Comparison of ENCODE assay signal across 30 cellular contexts in genomic region chr5:35324679-35325078, GRCh38.
"Had no signal": no experiment of that assay in that cellular context is flagged by ENCODE, and none has a peak within 500 bp of the region (broad histone marks: within the 10 kb centered on the region; RNA-seq: fewer than 3 reads in every experiment).

No MANE protein-coding gene starts in this region.

- H3K9me3 Mint-ChIP-seq: activated CD4-positive, alpha-beta memory T cell treated with anti-CD3 and anti-CD28 coated beads for 36 hours; activated CD4-positive, alpha-beta T cell treated with anti-CD3 and anti-CD28 coated beads, Interleukin-2, amount 10 ng/mL, durations not matched to agents 24 days and 14 days; activated naive CD4-positive, alpha-beta T cell treated with anti-CD3 and anti-CD28 coated beads for 36 hours; activated T-helper 1 cell treated with anti-CD3 and anti-CD28 coated beads, Interleukin-12 subunit alpha, Interleukin-12 subunit beta, Interleukin-2, Interleukin-4 antibody, amounts not matched to agents 30 ng/mL and 10 ng/mL and 1 ng/mL, durations not matched to agents 14 hours and 24 hours and 36 hours; activated T-helper 2 cell treated with anti-CD3 and anti-CD28 coated beads, Interferon-gamma antibody, Interleukin-2, Interleukin-4, amounts not matched to agents 10 μg/mL and 5 μg/mL and 100 μg/mL, durations not matched to agents 14 hours and 24 hours and 36 hours; central memory CD8-positive, alpha-beta T cell had no signal

- H3K4me3 Mint-ChIP-seq: activated CD4-positive, alpha-beta memory T cell treated with anti-CD3 and anti-CD28 coated beads for 36 hours; activated CD4-positive, alpha-beta T cell treated with anti-CD3 and anti-CD28 coated beads for 36 hours; activated CD4-positive, alpha-beta T cell treated with anti-CD3 and anti-CD28 coated beads, Interleukin-2, amount 10 ng/mL, durations not matched to agents 24 days and 14 days; activated CD8-positive, alpha-beta memory T cell treated with anti-CD3 and anti-CD28 coated beads, Interleukin-2, amount 10 ng/mL, durations not matched to agents 7 days and 5 days; activated CD8-positive, alpha-beta T cell treated with anti-CD3 and anti-CD28 coated beads, Interleukin-2, amount 10 ng/mL, durations not matched to agents 7 days and 5 days; activated naive CD4-positive, alpha-beta T cell treated with anti-CD3 and anti-CD28 coated beads for 36 hours; activated naive CD8-positive, alpha-beta T cell treated with anti-CD3 and anti-CD28 coated beads, Interleukin-2, amount 10 ng/mL, durations not matched to agents 7 days and 5 days; activated T-helper 1 cell treated with anti-CD3 and anti-CD28 coated beads, Interleukin-12 subunit alpha, Interleukin-12 subunit beta, Interleukin-2, Interleukin-4 antibody, amounts not matched to agents 30 ng/mL and 10 ng/mL and 1 ng/mL, durations not matched to agents 14 hours and 24 hours and 36 hours; central memory CD8-positive, alpha-beta T cell; dendritic cell treated with granulocyte-macrophage colony-stimulating factor and Interleukin-4, amounts not matched to agents 40 ng/mL and 50 ng/mL, for 4 days; endodermal cell had no signal

- H3K36me3 ChIP-seq: brain microvascular endothelial cell, esophagus muscularis mucosa, gastrocnemius medialis, heart left ventricle had no signal

- H3K4me1 Mint-ChIP-seq: activated CD4-positive, alpha-beta T cell treated with anti-CD3 and anti-CD28 coated beads, Interleukin-2, amount 10 ng/mL, durations not matched to agents 24 days and 14 days; central memory CD8-positive, alpha-beta T cell; endodermal cell had no signal

- DNase-seq: activated CD4-positive, alpha-beta memory T cell treated with anti-CD3 and anti-CD28 coated beads for 36 hours; activated CD4-positive, alpha-beta T cell treated with anti-CD3 and anti-CD28 coated beads for 36 hours; activated CD4-positive, alpha-beta T cell treated with anti-CD3 and anti-CD28 coated beads, Interleukin-2, amount 10 ng/mL, durations not matched to agents 24 days and 14 days; activated CD4-positive, CD25-positive, alpha-beta regulatory T cell; activated CD4-positive, CD25-positive, alpha-beta regulatory T cell treated with anti-CD3 and anti-CD28 coated beads, Interleukin-2, amount 50 U/mL, for 72 hours; activated CD8-positive, alpha-beta memory T cell treated with anti-CD3 and anti-CD28 coated beads, Interleukin-2, amount 10 ng/mL, durations not matched to agents 7 days and 5 days; activated CD8-positive, alpha-beta memory T cell treated with anti-CD3 and anti-CD28 coated beads, Interleukin-2, amount 50 U/mL, for 4 hours; activated CD8-positive, alpha-beta T cell treated with anti-CD3 and anti-CD28 coated beads, Interleukin-2, amount 10 ng/mL, durations not matched to agents 7 days and 5 days; activated effector memory CD4-positive, alpha-beta T cell treated with anti-CD3 and anti-CD28 coated beads, Interleukin-2, amount 50 U/mL, for 16 hours; activated naive CD4-positive, alpha-beta T cell treated with anti-CD3 and anti-CD28 coated beads for 36 hours; activated naive CD8-positive, alpha-beta T cell treated with anti-CD3 and anti-CD28 coated beads, Interleukin-2, amount 10 ng/mL, durations not matched to agents 7 days and 5 days; activated T-cell treated with anti-CD3 and anti-CD28 coated beads, Interleukin-2, amount 50 U/mL, for 1 hour; activated T-cell treated with anti-CD3 and anti-CD28 coated beads, Interleukin-2, amount 50 U/mL, for 48 hours; brain microvascular endothelial cell; dorsolateral prefrontal cortex; effector memory CD4-positive, alpha-beta T cell; endodermal cell; foreskin keratinocyte; gastrocnemius medialis; glutamatergic neuron; heart left ventricle; T-helper 2 cell had no signal

- H3K27ac ChIP-seq: brain microvascular endothelial cell, coronary artery, dorsolateral prefrontal cortex, esophagus muscularis mucosa, foreskin keratinocyte, gastrocnemius medialis, heart left ventricle had no signal

- H3K9me3 ChIP-seq: esophagus muscularis mucosa, gastrocnemius medialis, heart left ventricle had no signal

- H3K27ac Mint-ChIP-seq: activated CD4-positive, alpha-beta memory T cell treated with anti-CD3 and anti-CD28 coated beads for 36 hours; activated CD4-positive, alpha-beta T cell treated with anti-CD3 and anti-CD28 coated beads for 36 hours; activated CD4-positive, alpha-beta T cell treated with anti-CD3 and anti-CD28 coated beads, Interleukin-2, amount 10 ng/mL, durations not matched to agents 24 days and 14 days; activated CD8-positive, alpha-beta memory T cell treated with anti-CD3 and anti-CD28 coated beads, Interleukin-2, amount 10 ng/mL, durations not matched to agents 7 days and 5 days; activated CD8-positive, alpha-beta T cell treated with anti-CD3 and anti-CD28 coated beads, Interleukin-2, amount 10 ng/mL, durations not matched to agents 7 days and 5 days; activated naive CD4-positive, alpha-beta T cell treated with anti-CD3 and anti-CD28 coated beads for 36 hours; activated naive CD4-positive, alpha-beta T cell treated with anti-CD3 and anti-CD28 coated beads, Interleukin-2, amount 50 U/mL, for 72 hours; activated naive CD8-positive, alpha-beta T cell treated with anti-CD3 and anti-CD28 coated beads, Interleukin-2, amount 10 ng/mL, durations not matched to agents 7 days and 5 days; activated T-helper 1 cell treated with anti-CD3 and anti-CD28 coated beads, Interleukin-12 subunit alpha, Interleukin-12 subunit beta, Interleukin-2, Interleukin-4 antibody, amounts not matched to agents 30 ng/mL and 10 ng/mL and 1 ng/mL, durations not matched to agents 14 hours and 24 hours and 36 hours; activated T-helper 2 cell treated with anti-CD3 and anti-CD28 coated beads, Interferon-gamma antibody, Interleukin-2, Interleukin-4, amounts not matched to agents 10 μg/mL and 5 μg/mL and 100 μg/mL, durations not matched to agents 14 hours and 24 hours and 36 hours; dendritic cell treated with granulocyte-macrophage colony-stimulating factor and Interleukin-4, amounts not matched to agents 40 ng/mL and 50 ng/mL, for 4 days; endodermal cell had no signal

- ATAC-seq: activated CD4-positive, alpha-beta T cell treated with anti-CD3 and anti-CD28 coated beads for 36 hours; activated CD8-positive, alpha-beta memory T cell treated with anti-CD3 and anti-CD28 coated beads, Interleukin-2, amount 10 ng/mL, durations not matched to agents 7 days and 5 days; activated CD8-positive, alpha-beta T cell treated with anti-CD3 and anti-CD28 coated beads, Interleukin-2, amount 10 ng/mL, durations not matched to agents 7 days and 5 days; activated naive CD4-positive, alpha-beta T cell treated with anti-CD3 and anti-CD28 coated beads, Interleukin-2, amount 50 U/mL, for 72 hours; foreskin keratinocyte; gastrocnemius medialis; heart left ventricle had no signal

- H3K27me3 ChIP-seq: brain microvascular endothelial cell, foreskin keratinocyte, gastrocnemius medialis, heart left ventricle had no signal

- H3K27me3 Mint-ChIP-seq: activated CD4-positive, alpha-beta T cell treated with anti-CD3 and anti-CD28 coated beads, Interleukin-2, amount 10 ng/mL, durations not matched to agents 24 days and 14 days; dendritic cell treated with granulocyte-macrophage colony-stimulating factor and Interleukin-4, amounts not matched to agents 40 ng/mL and 50 ng/mL, for 4 days had no signal

- FAIRE-seq: astrocyte had no signal

- H3K36me3 Mint-ChIP-seq: activated CD4-positive, alpha-beta memory T cell treated with anti-CD3 and anti-CD28 coated beads for 36 hours; activated CD8-positive, alpha-beta memory T cell treated with anti-CD3 and anti-CD28 coated beads, Interleukin-2, amount 10 ng/mL, durations not matched to agents 7 days and 5 days; activated naive CD8-positive, alpha-beta T cell treated with anti-CD3 and anti-CD28 coated beads, Interleukin-2, amount 10 ng/mL, durations not matched to agents 7 days and 5 days had no signal

- H3K4me3 ChIP-seq: coronary artery, dorsolateral prefrontal cortex, esophagus muscularis mucosa, gastrocnemius medialis, heart left ventricle had no signal

- H3K4me1 ChIP-seq: esophagus muscularis mucosa, gastrocnemius medialis had no signal
